ENCODE assay signal across 9 cellular contexts in genomic region chr20:6765469-6766058, GRCh38. TPM values are rescaled to one million over a fixed set of nuclear protein-coding genes. Genes with fewer than 3 reads are reported as not detected.
DNase-seq lines count a peak whose midpoint lies in the region; ATAC-seq and TF ChIP-seq lines count a peak whose summit lies in the region.
"Had no signal": no experiment of that assay in that cellular context is flagged by ENCODE, and none has a peak within 500 bp of the region (broad histone marks: within the 10 kb centered on the region; RNA-seq: fewer than 3 reads in every experiment).

No MANE protein-coding gene starts in this region.

- H3K9ac ChIP-seq in liver (ENCODE audit: low read depth in 1 of 2, low read length in 2 of 2) = no peak overlapping the region

- H3K9me3 Mint-ChIP-seq in stimulated activated memory B cell treated with anti-CD40 and anti-IgM and Interleukin-4, amounts not matched to agents 10 μg/mL and 1 μg/mL and 100 μg/mL, for 72 hours = peaks cover 2% of the 10 kb centered on the region
- H3K9me3 Mint-ChIP-seq in CD8-positive, alpha-beta T cell = peaks cover under 1% of the 10 kb centered on the region
- H3K9me3 Mint-ChIP-seq in activated CD4-positive, alpha-beta memory T cell treated with anti-CD3 and anti-CD28 coated beads for 36 hours = no peaks in the 10 kb centered on the region
- H3K9me3 Mint-ChIP-seq: central memory CD8-positive, alpha-beta T cell had no signal

- H3K27me3 ChIP-seq in AG04450 (ENCODE audit: control insufficient read depth, insufficient read depth, low read length) = peaks cover 22% of the 10 kb centered on the region
- no peaks in the 10 kb centered on the region for H3K27me3 ChIP-seq in liver (ENCODE audit: control insufficient read depth in 4 of 4, insufficient read depth in 4 of 4, low read length in 3 of 4)
- H3K27me3 ChIP-seq in CD8-positive, alpha-beta T cell (ENCODE audit: insufficient read depth, low read length) = no peaks in the 10 kb centered on the region

- DNase-seq in AG04450 (ENCODE audit: low read depth, low spot score) = peak; percentile 34
- DNase-seq in GM19240 (ENCODE audit: insufficient read length, low spot score) = peak; percentile 10
- DNase-seq in NCI-H2171 treated with DMSO at 0.1 percent for 48 hours (lab: John Stamatoyannopoulos, UW) = peak; percentile 81
- peak; percentile 68 for DNase-seq in astrocyte of the hippocampus (ENCODE audit: low read depth, low spot score)
- DNase-seq in CD8-positive, alpha-beta T cell = no peak
- no peak for DNase-seq in activated CD4-positive, alpha-beta memory T cell treated with anti-CD3 and anti-CD28 coated beads for 36 hours

- H3K9me3 ChIP-seq in AG04450 (ENCODE audit: control insufficient read depth, insufficient read depth, low read length) (no peaks in the 10 kb centered on the region; the same call in 1 of the 2 replicates), liver (ENCODE audit: control insufficient read depth in 4 of 4, low read length in 3 of 4) (no peaks in the 10 kb centered on the region)
- H3K9me3 ChIP-seq in CD8-positive, alpha-beta T cell (ENCODE audit: low read length) = no peaks in the 10 kb centered on the region

- TF ChIP-seq CTCF in AG04450 (IDR thresholded peaks at IDR 0.05; ENCODE audit: low read depth, low read length) (peak; percentile 64), liver (IDR thresholded peaks at IDR 0.05; ENCODE audit: low read depth, low read length, missing input control) (peak; percentile 59)
- no peak for TF ChIP-seq CTCF in CD8-positive, alpha-beta T cell (IDR thresholded peaks at IDR 0.05)

- TF ChIP-seq RAD21 in liver (IDR thresholded peaks at IDR 0.05) = peak; percentile 76 to 79

- no peak overlapping the region for H3K4me3 ChIP-seq in AG04450 (ENCODE audit: low read depth, low read length)
- H3K4me3 ChIP-seq in liver (ENCODE audit: low read depth in 1 of 3, low read length in 3 of 3) = no peak overlapping the region
- H3K4me3 ChIP-seq in CD8-positive, alpha-beta T cell (ENCODE audit: low read depth, low read length) = no peak overlapping the region

- peaks cover 2 to 31% (median 22%) of the 10 kb centered on the region in 4 donors for H3K4me1 ChIP-seq in liver (ENCODE audit: control insufficient read depth in 4 of 4, insufficient read depth in 4 of 4, low read length in 3 of 4)
- H3K4me1 ChIP-seq in CD8-positive, alpha-beta T cell (ENCODE audit: insufficient read depth, low read length) = no peaks in the 10 kb centered on the region

- POLR2A ChIA-PET in AG04450 (lab: Yijun Ruan, JAX) = no interaction called here
- POLR2A ChIA-PET in CD8-positive, alpha-beta T cell (lab: Charles Lee) = no interaction called here
- POLR2A ChIA-PET in activated CD4-positive, alpha-beta memory T cell treated with anti-CD3 and anti-CD28 coated beads for 36 hours (lab: Charles Lee) = no interaction called here

- CTCF ChIA-PET in AG04450 (lab: Charles Lee) = interaction anchor here (0.6 to 3.2 kb wide), 50 partner anchors 9 to 1162 kb away, joined by 3 to 25 read pairs (median 4); no protein-coding TSS in a partner anchor
- CTCF ChIA-PET in CD8-positive, alpha-beta T cell (lab: Charles Lee) = interaction anchor here (0.6 to 1.2 kb wide), 4 partner anchors 24 to 1957 kb away, joined by 3 read pairs; no protein-coding TSS in a partner anchor
- CTCF ChIA-PET in activated CD4-positive, alpha-beta memory T cell treated with anti-CD3 and anti-CD28 coated beads for 36 hours (lab: Charles Lee) = interaction anchor here (0.6 to 1.9 kb wide), 7 partner anchors 9 to 1092 kb away, joined by 3 to 6 read pairs (median 4); no protein-coding TSS in a partner anchor

- H3K27ac Mint-ChIP-seq in stimulated activated memory B cell treated with anti-CD40 and anti-IgM and Interleukin-4, amounts not matched to agents 10 μg/mL and 1 μg/mL and 100 μg/mL, for 72 hours = no peak overlapping the region
- H3K27ac Mint-ChIP-seq in CD8-positive, alpha-beta T cell = no peak overlapping the region
- H3K27ac Mint-ChIP-seq in activated CD4-positive, alpha-beta memory T cell treated with anti-CD3 and anti-CD28 coated beads for 36 hours = no peak overlapping the region

- 8% methylated on average over 6 of the region's 6 CpGs for WGBS in liver

- no peak overlapping the region for H3K4me3 Mint-ChIP-seq in stimulated activated memory B cell treated with anti-CD40 and anti-IgM and Interleukin-4, amounts not matched to agents 10 μg/mL and 1 μg/mL and 100 μg/mL, for 72 hours
- H3K4me3 Mint-ChIP-seq in CD8-positive, alpha-beta T cell = no peak overlapping the region
- H3K4me3 Mint-ChIP-seq in activated CD4-positive, alpha-beta memory T cell treated with anti-CD3 and anti-CD28 coated beads for 36 hours = no peak overlapping the region
- H3K4me3 Mint-ChIP-seq: central memory CD8-positive, alpha-beta T cell had no signal

- no peaks in the 10 kb centered on the region for H3K36me3 Mint-ChIP-seq in stimulated activated memory B cell treated with anti-CD40 and anti-IgM and Interleukin-4, amounts not matched to agents 10 μg/mL and 1 μg/mL and 100 μg/mL, for 72 hours
- H3K36me3 Mint-ChIP-seq in CD8-positive, alpha-beta T cell = no peaks in the 10 kb centered on the region
- no peaks in the 10 kb centered on the region for H3K36me3 Mint-ChIP-seq in activated CD4-positive, alpha-beta memory T cell treated with anti-CD3 and anti-CD28 coated beads for 36 hours

- H3K4me1 Mint-ChIP-seq in stimulated activated memory B cell treated with anti-CD40 and anti-IgM and Interleukin-4, amounts not matched to agents 10 μg/mL and 1 μg/mL and 100 μg/mL, for 72 hours = no peaks in the 10 kb centered on the region
- H3K4me1 Mint-ChIP-seq in CD8-positive, alpha-beta T cell (ENCODE audit: low read depth) = peaks cover 3% of the 10 kb centered on the region
- peaks cover 3% of the 10 kb centered on the region for H3K4me1 Mint-ChIP-seq in activated CD4-positive, alpha-beta memory T cell treated with anti-CD3 and anti-CD28 coated beads for 36 hours (ENCODE audit: low read depth)
- H3K4me1 Mint-ChIP-seq: central memory CD8-positive, alpha-beta T cell had no signal

- H3K36me3 ChIP-seq in liver (ENCODE audit: control insufficient read depth in 4 of 4, insufficient read depth in 3 of 4, low read depth in 1 of 4, low read length in 3 of 4) = no peaks in the 10 kb centered on the region
- no peaks in the 10 kb centered on the region for H3K36me3 ChIP-seq in CD8-positive, alpha-beta T cell (ENCODE audit: insufficient read depth, low read length)

- H3K27me3 Mint-ChIP-seq in stimulated activated memory B cell treated with anti-CD40 and anti-IgM and Interleukin-4, amounts not matched to agents 10 μg/mL and 1 μg/mL and 100 μg/mL, for 72 hours = peaks cover 42% of the 10 kb centered on the region
- peaks cover 40% of the 10 kb centered on the region for H3K27me3 Mint-ChIP-seq in CD8-positive, alpha-beta T cell (ENCODE audit: low read depth)
- peaks cover 38% of the 10 kb centered on the region for H3K27me3 Mint-ChIP-seq in activated CD4-positive, alpha-beta memory T cell treated with anti-CD3 and anti-CD28 coated beads for 36 hours

- H3K27ac ChIP-seq in AG04450 (ENCODE audit: low read depth, low read length) (no peak overlapping the region), liver (ENCODE audit: low read depth in 1 of 2, low read length in 2 of 2) (peak overlapping the region in 1 of 2 donors; percentile 48)
- H3K27ac ChIP-seq in CD8-positive, alpha-beta T cell (ENCODE audit: low read depth, low read length) = no peak overlapping the region

- intact Hi-C loops in CD8-positive, alpha-beta T cell (cut with DNase I, micrococcal nuclease) = loop anchor here in 1 of 2 experiments (5.0 kb wide), 1 partner anchor 1952 kb away; no protein-coding TSS in a partner anchor
- intact Hi-C loops in activated CD4-positive, alpha-beta memory T cell treated with anti-CD3 and anti-CD28 coated beads for 36 hours (cut with micrococcal nuclease) = loop anchor here (5.0 to 10.0 kb wide), 3 partner anchors 329 to 1162 kb away; no protein-coding TSS in a partner anchor

- ATAC-seq in stimulated activated memory B cell treated with anti-CD40 and anti-IgM and Interleukin-4, amounts not matched to agents 10 μg/mL and 1 μg/mL and 100 μg/mL, for 72 hours = no peak
- no peak for ATAC-seq in CD8-positive, alpha-beta T cell

TF ChIP-seq in liver, 16 proteins besides CTCF, POLR2A, EP300 and RAD21:
- peak; percentile 26 to 45 for TF ChIP-seq HNF4A (conservative IDR thresholded peaks at IDR 0.05)
- no peak for TF ChIP-seq ZBTB33 (IDR thresholded peaks at IDR 0.05)
- TF ChIP-seq YY1 (IDR thresholded peaks at IDR 0.05) = peak; percentile 31

RNA-seq across cellular contexts. Expression of gene BMP2, which starts 1.9 kb away (rescaled TPM):
- polyA plus RNA-seq in AG04450 (2011; rRNA removed) = 1.6 and 1.8 TPM in 2 replicates
- 1.4 and 1.7 TPM in 2 replicates for polyA minus RNA-seq in AG04450 (2011; rRNA and poly(A)+ RNA removed)
- 1 to 10 TPM; 2.0 to 3.5 TPM for total RNA-seq in liver
- polyA plus RNA-seq in liver = 1 to 10 TPM in 1 of 2 donors, under 1 TPM in 1; 0.83 to 2.0 TPM
- total RNA-seq in CD8-positive, alpha-beta T cell = not detected
- total RNA-seq in activated CD4-positive, alpha-beta memory T cell treated with anti-CD3 and anti-CD28 coated beads for 36 hours = not detected

Comparison
In these comparisons a context has a peak if more than half of its experiments do, and no peak if none do; other contexts are left out.
1. DNase-seq: peak in AG04450 (single experiment), GM19240 (single experiment), NCI-H2171 treated with DMSO at 0.1 percent for 48 hours (single experiment) and astrocyte of the hippocampus (single experiment); none in CD8-positive, alpha-beta T cell (0 of 7) and activated CD4-positive, alpha-beta memory T cell treated with anti-CD3 and anti-CD28 coated beads for 36 hours (single experiment).